Comparison of ENCODE assay signal across 8 cellular contexts in the genomic region with DNA sequence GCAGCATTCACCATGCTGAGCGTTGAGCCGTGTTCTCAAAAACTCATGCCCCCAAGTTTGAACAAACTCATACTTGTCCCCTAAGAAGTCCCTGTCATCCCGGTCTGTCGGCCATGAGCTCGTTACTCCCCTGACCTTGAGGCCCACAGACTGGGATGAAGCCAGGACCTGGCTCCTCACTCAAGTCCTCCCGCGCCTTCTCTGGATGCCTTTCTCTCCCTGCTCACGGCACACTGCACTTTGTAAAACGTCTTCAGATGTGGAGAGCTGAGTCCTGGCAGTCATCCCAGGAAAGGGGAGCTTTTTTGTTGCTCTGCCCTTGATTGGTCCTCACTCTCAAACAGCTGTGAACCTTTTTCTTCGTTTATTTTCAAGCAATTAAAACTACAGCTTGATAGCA.
DNase-seq lines count a peak whose midpoint lies in the region; ATAC-seq and TF ChIP-seq lines count a peak whose summit lies in the region.

No MANE protein-coding gene starts in this region.

- no peak overlapping the region for H3K27ac Mint-ChIP-seq in type B pancreatic cell

- DNase-seq in GM03348 (ENCODE audit: low spot score) (peak; percentile 75), amniotic epithelial cell (ENCODE audit: low read depth) (peak; percentile 77), right cardiac atrium (peak; percentile 38 to 68 (median 63)), sigmoid colon (peak; percentile 92), DMS53 (lab: John Stamatoyannopoulos, UW) (no peak), type B pancreatic cell (ENCODE audit: extremely low spot score, unreplicated experiment) (no peak), A673 (ENCODE audit: low spot score) (no peak)

- ATAC-seq in right cardiac atrium (peak; percentile 61 to 76), HG03521 (IDR thresholded peaks at IDR 0.05; ENCODE audit: unreplicated experiment) (no peak)

- no peak for TF ChIP-seq EP300 in sigmoid colon (IDR thresholded peaks at IDR 0.05)

- no peak overlapping the region for H3K4me3 Mint-ChIP-seq in type B pancreatic cell

- H3K27me3 ChIP-seq in right cardiac atrium (ENCODE audit: control insufficient read depth, insufficient read depth), result no peaks in the 10 kb centered on the region
- no peaks in the 10 kb centered on the region for H3K27me3 ChIP-seq in sigmoid colon
- peaks cover 63% of the 10 kb centered on the region for H3K27me3 ChIP-seq in A673 (replicated peaks; ENCODE audit: insufficient read depth, low read depth, low read length, poor library complexity)

- H3K9me3 Mint-ChIP-seq in type B pancreatic cell, result no peaks in the 10 kb centered on the region

- TF ChIP-seq CTCF in sigmoid colon (IDR thresholded peaks at IDR 0.05) (no peak), type B pancreatic cell (conservative IDR thresholded peaks at IDR 0.05) (no peak), A673 (conservative IDR thresholded peaks at IDR 0.05; ENCODE audit: low read depth, low read length) (no peak)

- 44% methylated on average over 10 of the region's 10 CpGs for WGBS in right cardiac atrium
- WGBS in sigmoid colon, 2 donors, result 64 to 68% methylated on average over 10 of the region's 10 CpGs

- peaks cover 27% of the 10 kb centered on the region for H3K4me1 Mint-ChIP-seq in type B pancreatic cell (ENCODE audit: unreplicated experiment)

- H3K4me1 ChIP-seq in right cardiac atrium (ENCODE audit: control insufficient read depth, insufficient read depth, low read length) (peaks cover 5% of the 10 kb centered on the region), sigmoid colon (peaks cover 0 to 87% (median 65%) of the 10 kb centered on the region in 4 donors), A673 (ENCODE audit: insufficient read depth, low read length, poor library complexity, severe bottlenecking) (no peaks in the 10 kb centered on the region)

- CTCF ChIA-PET in A673 (lab: Charles Lee), result interaction anchor here (0.8 to 2.1 kb wide), 2 partner anchors 8 kb away, joined by 4 to 6 read pairs; no protein-coding TSS in a partner anchor

- peaks cover 3% of the 10 kb centered on the region for H3K27me3 Mint-ChIP-seq in type B pancreatic cell

- H3K27ac ChIP-seq in right cardiac atrium (ENCODE audit: low read length), result no peak overlapping the region
- H3K27ac ChIP-seq in sigmoid colon, result peak overlapping the region; percentile 76 to 85 (median 80)
- no peak overlapping the region for H3K27ac ChIP-seq in A673 (ENCODE audit: low read depth, low read length, poor library complexity, severe bottlenecking)

- BruUV-seq in A673 (replicated peaks; lab: Mats Ljungman, UMichigan), result no TSS peak

- intact Hi-C loops in right cardiac atrium (cut with DNase I), result no loop called here
- intact Hi-C loops in sigmoid colon (cut with DNase I), result no loop called here
- intact Hi-C loops in A673 (cut with micrococcal nuclease; ENCODE audit: unreplicated experiment), result no loop called here

- no peak for TF ChIP-seq POLR2A in sigmoid colon (IDR thresholded peaks at IDR 0.05)

- H3K9me3 ChIP-seq in right cardiac atrium (ENCODE audit: control insufficient read depth, low read length), result no peaks in the 10 kb centered on the region
- H3K9me3 ChIP-seq in sigmoid colon, result no peaks in the 10 kb centered on the region
- H3K9me3 ChIP-seq in A673 (ENCODE audit: low read depth, low read length, poor library complexity, severe bottlenecking), result no peaks in the 10 kb centered on the region

- H3K4me3 ChIP-seq in right cardiac atrium (ENCODE audit: low read length) (no peak overlapping the region), sigmoid colon (peak overlapping the region in 1 of 4 donors; percentile 6), A673 (ENCODE audit: low read depth, low read length, poor library complexity, severe bottlenecking) (no peak overlapping the region)

- POLR2A ChIA-PET in A673 (lab: Charles Lee; ENCODE audit: low non-redundant PET), result no interaction called here

- H3K36me3 Mint-ChIP-seq in type B pancreatic cell, result no peaks in the 10 kb centered on the region

- no peaks in the 10 kb centered on the region for H3K36me3 ChIP-seq in sigmoid colon
- H3K36me3 ChIP-seq in A673 (ENCODE audit: insufficient read depth, low read length, poor library complexity, severe bottlenecking), result no peaks in the 10 kb centered on the region

Comparison
In these comparisons a context has a peak if more than half of its experiments do, and no peak if none do; other contexts are left out.
1. DNase-seq: peak in GM03348 (single experiment), amniotic epithelial cell (single experiment), right cardiac atrium (3 of 3) and sigmoid colon (single experiment); none in DMS53 (single experiment), type B pancreatic cell (single experiment) and A673 (single experiment).
2. H3K27ac ChIP-seq: peak in sigmoid colon (4 of 4); none in right cardiac atrium (single experiment) and A673 (single experiment).